1 cellular context compared by ENCODE assay signal in the genomic region with DNA sequence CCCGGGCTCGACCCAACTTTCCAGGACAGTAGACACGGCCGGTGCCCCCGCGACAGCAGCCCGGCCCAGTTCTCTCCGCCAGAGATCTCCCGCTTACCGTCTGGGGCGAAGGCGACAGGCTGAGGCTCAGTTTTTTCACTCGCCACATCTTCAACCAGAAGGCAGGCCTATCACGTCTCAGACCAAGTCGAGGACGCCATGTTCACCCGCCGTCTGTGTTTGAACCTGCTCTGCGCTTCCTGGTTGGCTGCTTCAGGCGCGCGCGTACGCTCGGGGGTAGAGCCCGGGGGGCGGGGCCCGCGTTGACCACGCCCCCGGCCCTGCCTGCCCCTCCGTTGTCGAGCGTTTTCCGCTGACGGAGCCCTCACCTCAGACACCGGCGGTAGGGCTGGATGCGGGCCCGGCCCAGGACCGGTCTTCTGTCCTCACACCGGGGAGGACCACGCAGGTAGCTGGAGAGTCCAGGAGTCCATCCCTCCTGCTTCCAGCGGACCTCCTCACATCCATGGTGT.
TF ChIP-seq lines count a peak whose summit lies in the region.

A gene with protein sequence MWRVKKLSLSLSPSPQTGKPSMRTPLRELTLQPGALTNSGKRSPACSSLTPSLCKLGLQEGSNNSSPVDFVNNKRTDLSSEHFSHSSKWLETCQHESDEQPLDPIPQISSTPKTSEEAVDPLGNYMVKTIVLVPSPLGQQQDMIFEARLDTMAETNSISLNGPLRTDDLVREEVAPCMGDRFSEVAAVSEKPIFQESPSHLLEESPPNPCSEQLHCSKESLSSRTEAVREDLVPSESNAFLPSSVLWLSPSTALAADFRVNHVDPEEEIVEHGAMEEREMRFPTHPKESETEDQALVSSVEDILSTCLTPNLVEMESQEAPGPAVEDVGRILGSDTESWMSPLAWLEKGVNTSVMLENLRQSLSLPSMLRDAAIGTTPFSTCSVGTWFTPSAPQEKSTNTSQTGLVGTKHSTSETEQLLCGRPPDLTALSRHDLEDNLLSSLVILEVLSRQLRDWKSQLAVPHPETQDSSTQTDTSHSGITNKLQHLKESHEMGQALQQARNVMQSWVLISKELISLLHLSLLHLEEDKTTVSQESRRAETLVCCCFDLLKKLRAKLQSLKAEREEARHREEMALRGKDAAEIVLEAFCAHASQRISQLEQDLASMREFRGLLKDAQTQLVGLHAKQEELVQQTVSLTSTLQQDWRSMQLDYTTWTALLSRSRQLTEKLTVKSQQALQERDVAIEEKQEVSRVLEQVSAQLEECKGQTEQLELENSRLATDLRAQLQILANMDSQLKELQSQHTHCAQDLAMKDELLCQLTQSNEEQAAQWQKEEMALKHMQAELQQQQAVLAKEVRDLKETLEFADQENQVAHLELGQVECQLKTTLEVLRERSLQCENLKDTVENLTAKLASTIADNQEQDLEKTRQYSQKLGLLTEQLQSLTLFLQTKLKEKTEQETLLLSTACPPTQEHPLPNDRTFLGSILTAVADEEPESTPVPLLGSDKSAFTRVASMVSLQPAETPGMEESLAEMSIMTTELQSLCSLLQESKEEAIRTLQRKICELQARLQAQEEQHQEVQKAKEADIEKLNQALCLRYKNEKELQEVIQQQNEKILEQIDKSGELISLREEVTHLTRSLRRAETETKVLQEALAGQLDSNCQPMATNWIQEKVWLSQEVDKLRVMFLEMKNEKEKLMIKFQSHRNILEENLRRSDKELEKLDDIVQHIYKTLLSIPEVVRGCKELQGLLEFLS (minus strand): TSS at position 227 of the 512 bp plus-strand sequence. CDS start 79 bp downstream, at position 148.

TF ChIP-seq in HepG2, 621 proteins besides CTCF, POLR2A, EP300 and RAD21 (continued from another document and continues in another):
- TF ChIP-seq, protein P1, sequence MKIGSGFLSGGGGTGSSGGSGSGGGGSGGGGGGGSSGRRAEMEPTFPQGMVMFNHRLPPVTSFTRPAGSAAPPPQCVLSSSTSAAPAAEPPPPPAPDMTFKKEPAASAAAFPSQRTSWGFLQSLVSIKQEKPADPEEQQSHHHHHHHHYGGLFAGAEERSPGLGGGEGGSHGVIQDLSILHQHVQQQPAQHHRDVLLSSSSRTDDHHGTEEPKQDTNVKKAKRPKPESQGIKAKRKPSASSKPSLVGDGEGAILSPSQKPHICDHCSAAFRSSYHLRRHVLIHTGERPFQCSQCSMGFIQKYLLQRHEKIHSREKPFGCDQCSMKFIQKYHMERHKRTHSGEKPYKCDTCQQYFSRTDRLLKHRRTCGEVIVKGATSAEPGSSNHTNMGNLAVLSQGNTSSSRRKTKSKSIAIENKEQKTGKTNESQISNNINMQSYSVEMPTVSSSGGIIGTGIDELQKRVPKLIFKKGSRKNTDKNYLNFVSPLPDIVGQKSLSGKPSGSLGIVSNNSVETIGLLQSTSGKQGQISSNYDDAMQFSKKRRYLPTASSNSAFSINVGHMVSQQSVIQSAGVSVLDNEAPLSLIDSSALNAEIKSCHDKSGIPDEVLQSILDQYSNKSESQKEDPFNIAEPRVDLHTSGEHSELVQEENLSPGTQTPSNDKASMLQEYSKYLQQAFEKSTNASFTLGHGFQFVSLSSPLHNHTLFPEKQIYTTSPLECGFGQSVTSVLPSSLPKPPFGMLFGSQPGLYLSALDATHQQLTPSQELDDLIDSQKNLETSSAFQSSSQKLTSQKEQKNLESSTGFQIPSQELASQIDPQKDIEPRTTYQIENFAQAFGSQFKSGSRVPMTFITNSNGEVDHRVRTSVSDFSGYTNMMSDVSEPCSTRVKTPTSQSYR (CRISPR knock-in tag; IDR thresholded peaks at IDR 0.05; ENCODE audit: borderline replicate concordance): no peak
- TF ChIP-seq PRPF4 (IDR thresholded peaks at IDR 0.05; ENCODE audit: low read depth, low read length, poor library complexity, severe bottlenecking) (no peak), HMGA1 (CRISPR knock-in tag; conservative IDR thresholded peaks at IDR 0.05) (no peak), ZNF781 (CRISPR knock-in tag; IDR thresholded peaks at IDR 0.05; ENCODE audit: borderline replicate concordance, not compliant biosample characterization) (no peak), CC2D1A (CRISPR knock-in tag; IDR thresholded peaks at IDR 0.05) (no peak), TARDBP (CRISPR knock-in tag; IDR thresholded peaks at IDR 0.05) (no peak), ZMYM3 (CRISPR knock-in tag; IDR thresholded peaks at IDR 0.05) (0 out of 2 replicates have a peak, but pooled peaks have one; percentile 1), SNAPC2 (CRISPR knock-in tag; IDR thresholded peaks at IDR 0.05) (no peak), ZFP90 (CRISPR knock-in tag; IDR thresholded peaks at IDR 0.05; ENCODE audit: borderline replicate concordance) (no peak), ZFYVE20 (CRISPR knock-in tag; IDR thresholded peaks at IDR 0.05; ENCODE audit: borderline replicate concordance, low read depth) (no peak), ZSCAN9 (CRISPR knock-in tag; IDR thresholded peaks at IDR 0.05; ENCODE audit: borderline replicate concordance) (no peak), ZNF230 (CRISPR knock-in tag; IDR thresholded peaks at IDR 0.05) (peak; percentile 16; the same call in 1 of the 2 replicates), SMYD3 (CRISPR knock-in tag; IDR thresholded peaks at IDR 0.05) (no peak), GATA4 (IDR thresholded peaks at IDR 0.05; ENCODE audit: borderline replicate concordance, low read depth) (0 out of 2 replicates have a peak, but pooled peaks have one; percentile 13), ZNF780A (CRISPR knock-in tag; IDR thresholded peaks at IDR 0.05) (no peak), POLR2AphosphoS2 (IDR thresholded peaks at IDR 0.05; ENCODE audit: low read depth, low read length) (no peak), NFRKB (IDR thresholded peaks at IDR 0.05) (no peak), ELF4 (CRISPR knock-in tag; IDR thresholded peaks at IDR 0.05; ENCODE audit: borderline replicate concordance) (no peak), NKX3-1 (CRISPR knock-in tag; IDR thresholded peaks at IDR 0.05) (no peak), U2AF1 (optimal IDR thresholded peaks at IDR 0.05; ENCODE audit: low read depth, low read length) (no peak), HNRNPK (IDR thresholded peaks at IDR 0.05; ENCODE audit: low read depth, low read length, poor library complexity, severe bottlenecking) (no peak), ZKSCAN8 (CRISPR knock-in tag; IDR thresholded peaks at IDR 0.05; ENCODE audit: borderline replicate concordance) (no peak), ZNF672 (CRISPR knock-in tag; IDR thresholded peaks at IDR 0.05) (no peak), ZNF720 (CRISPR knock-in tag; IDR thresholded peaks at IDR 0.05) (no peak), ZKSCAN1 (IDR thresholded peaks at IDR 0.05; ENCODE audit: low read length) (no peak), ZNF660 (CRISPR knock-in tag; IDR thresholded peaks at IDR 0.05; ENCODE audit: borderline replicate concordance, low read depth) (no peak)
- TF ChIP-seq, protein P2, sequence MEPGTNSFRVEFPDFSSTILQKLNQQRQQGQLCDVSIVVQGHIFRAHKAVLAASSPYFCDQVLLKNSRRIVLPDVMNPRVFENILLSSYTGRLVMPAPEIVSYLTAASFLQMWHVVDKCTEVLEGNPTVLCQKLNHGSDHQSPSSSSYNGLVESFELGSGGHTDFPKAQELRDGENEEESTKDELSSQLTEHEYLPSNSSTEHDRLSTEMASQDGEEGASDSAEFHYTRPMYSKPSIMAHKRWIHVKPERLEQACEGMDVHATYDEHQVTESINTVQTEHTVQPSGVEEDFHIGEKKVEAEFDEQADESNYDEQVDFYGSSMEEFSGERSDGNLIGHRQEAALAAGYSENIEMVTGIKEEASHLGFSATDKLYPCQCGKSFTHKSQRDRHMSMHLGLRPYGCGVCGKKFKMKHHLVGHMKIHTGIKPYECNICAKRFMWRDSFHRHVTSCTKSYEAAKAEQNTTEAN (CRISPR knock-in tag; conservative IDR thresholded peaks at IDR 0.05): 0 out of 2 replicates have a peak, but pooled peaks have one; percentile 22
- TF ChIP-seq, protein P3, sequence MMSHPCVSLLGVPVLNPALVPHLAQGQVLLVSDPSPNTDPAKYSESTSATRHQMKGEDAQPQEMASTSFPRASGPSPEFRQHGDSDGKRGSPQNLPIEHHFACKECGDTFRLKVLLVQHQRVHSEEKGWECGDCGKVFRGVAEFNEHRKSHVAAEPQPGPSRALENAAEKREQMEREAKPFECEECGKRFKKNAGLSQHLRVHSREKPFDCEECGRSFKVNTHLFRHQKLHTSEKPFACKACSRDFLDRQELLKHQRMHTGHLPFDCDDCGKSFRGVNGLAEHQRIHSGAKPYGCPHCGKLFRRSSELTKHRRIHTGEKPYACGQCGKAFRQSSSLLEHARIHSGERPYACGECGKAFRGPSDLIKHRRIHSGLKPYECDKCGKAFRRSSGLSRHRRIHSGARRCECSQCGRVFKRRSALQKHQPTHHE (CRISPR knock-in tag; IDR thresholded peaks at IDR 0.05; ENCODE audit: borderline replicate concordance): no peak
- TF ChIP-seq, protein P4, sequence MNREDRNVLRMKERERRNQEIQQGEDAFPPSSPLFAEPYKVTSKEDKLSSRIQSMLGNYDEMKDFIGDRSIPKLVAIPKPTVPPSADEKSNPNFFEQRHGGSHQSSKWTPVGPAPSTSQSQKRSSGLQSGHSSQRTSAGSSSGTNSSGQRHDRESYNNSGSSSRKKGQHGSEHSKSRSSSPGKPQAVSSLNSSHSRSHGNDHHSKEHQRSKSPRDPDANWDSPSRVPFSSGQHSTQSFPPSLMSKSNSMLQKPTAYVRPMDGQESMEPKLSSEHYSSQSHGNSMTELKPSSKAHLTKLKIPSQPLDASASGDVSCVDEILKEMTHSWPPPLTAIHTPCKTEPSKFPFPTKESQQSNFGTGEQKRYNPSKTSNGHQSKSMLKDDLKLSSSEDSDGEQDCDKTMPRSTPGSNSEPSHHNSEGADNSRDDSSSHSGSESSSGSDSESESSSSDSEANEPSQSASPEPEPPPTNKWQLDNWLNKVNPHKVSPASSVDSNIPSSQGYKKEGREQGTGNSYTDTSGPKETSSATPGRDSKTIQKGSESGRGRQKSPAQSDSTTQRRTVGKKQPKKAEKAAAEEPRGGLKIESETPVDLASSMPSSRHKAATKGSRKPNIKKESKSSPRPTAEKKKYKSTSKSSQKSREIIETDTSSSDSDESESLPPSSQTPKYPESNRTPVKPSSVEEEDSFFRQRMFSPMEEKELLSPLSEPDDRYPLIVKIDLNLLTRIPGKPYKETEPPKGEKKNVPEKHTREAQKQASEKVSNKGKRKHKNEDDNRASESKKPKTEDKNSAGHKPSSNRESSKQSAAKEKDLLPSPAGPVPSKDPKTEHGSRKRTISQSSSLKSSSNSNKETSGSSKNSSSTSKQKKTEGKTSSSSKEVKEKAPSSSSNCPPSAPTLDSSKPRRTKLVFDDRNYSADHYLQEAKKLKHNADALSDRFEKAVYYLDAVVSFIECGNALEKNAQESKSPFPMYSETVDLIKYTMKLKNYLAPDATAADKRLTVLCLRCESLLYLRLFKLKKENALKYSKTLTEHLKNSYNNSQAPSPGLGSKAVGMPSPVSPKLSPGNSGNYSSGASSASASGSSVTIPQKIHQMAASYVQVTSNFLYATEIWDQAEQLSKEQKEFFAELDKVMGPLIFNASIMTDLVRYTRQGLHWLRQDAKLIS (CRISPR knock-in tag; IDR thresholded peaks at IDR 0.05): no peak
- TF ChIP-seq, protein P5, sequence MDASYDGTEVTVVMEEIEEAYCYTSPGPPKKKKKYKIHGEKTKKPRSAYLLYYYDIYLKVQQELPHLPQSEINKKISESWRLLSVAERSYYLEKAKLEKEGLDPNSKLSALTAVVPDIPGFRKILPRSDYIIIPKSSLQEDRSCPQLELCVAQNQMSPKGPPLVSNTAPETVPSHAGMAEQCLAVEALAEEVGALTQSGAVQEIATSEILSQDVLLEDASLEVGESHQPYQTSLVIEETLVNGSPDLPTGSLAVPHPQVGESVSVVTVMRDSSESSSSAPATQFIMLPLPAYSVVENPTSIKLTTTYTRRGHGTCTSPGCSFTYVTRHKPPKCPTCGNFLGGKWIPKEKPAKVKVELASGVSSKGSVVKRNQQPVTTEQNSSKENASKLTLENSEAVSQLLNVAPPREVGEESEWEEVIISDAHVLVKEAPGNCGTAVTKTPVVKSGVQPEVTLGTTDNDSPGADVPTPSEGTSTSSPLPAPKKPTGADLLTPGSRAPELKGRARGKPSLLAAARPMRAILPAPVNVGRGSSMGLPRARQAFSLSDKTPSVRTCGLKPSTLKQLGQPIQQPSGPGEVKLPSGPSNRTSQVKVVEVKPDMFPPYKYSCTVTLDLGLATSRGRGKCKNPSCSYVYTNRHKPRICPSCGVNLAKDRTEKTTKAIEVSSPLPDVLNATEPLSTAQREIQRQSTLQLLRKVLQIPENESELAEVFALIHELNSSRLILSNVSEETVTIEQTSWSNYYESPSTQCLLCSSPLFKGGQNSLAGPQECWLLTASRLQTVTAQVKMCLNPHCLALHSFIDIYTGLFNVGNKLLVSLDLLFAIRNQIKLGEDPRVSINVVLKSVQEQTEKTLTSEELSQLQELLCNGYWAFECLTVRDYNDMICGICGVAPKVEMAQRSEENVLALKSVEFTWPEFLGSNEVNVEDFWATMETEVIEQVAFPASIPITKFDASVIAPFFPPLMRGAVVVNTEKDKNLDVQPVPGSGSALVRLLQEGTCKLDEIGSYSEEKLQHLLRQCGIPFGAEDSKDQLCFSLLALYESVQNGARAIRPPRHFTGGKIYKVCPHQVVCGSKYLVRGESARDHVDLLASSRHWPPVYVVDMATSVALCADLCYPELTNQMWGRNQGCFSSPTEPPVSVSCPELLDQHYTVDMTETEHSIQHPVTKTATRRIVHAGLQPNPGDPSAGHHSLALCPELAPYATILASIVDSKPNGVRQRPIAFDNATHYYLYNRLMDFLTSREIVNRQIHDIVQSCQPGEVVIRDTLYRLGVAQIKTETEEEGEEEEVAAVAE (CRISPR knock-in tag; IDR thresholded peaks at IDR 0.05; ENCODE audit: borderline replicate concordance): no peak
- TF ChIP-seq, protein P6, sequence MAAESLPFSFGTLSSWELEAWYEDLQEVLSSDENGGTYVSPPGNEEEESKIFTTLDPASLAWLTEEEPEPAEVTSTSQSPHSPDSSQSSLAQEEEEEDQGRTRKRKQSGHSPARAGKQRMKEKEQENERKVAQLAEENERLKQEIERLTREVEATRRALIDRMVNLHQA (CRISPR knock-in tag; IDR thresholded peaks at IDR 0.05): no peak
- TF ChIP-seq, protein P7, sequence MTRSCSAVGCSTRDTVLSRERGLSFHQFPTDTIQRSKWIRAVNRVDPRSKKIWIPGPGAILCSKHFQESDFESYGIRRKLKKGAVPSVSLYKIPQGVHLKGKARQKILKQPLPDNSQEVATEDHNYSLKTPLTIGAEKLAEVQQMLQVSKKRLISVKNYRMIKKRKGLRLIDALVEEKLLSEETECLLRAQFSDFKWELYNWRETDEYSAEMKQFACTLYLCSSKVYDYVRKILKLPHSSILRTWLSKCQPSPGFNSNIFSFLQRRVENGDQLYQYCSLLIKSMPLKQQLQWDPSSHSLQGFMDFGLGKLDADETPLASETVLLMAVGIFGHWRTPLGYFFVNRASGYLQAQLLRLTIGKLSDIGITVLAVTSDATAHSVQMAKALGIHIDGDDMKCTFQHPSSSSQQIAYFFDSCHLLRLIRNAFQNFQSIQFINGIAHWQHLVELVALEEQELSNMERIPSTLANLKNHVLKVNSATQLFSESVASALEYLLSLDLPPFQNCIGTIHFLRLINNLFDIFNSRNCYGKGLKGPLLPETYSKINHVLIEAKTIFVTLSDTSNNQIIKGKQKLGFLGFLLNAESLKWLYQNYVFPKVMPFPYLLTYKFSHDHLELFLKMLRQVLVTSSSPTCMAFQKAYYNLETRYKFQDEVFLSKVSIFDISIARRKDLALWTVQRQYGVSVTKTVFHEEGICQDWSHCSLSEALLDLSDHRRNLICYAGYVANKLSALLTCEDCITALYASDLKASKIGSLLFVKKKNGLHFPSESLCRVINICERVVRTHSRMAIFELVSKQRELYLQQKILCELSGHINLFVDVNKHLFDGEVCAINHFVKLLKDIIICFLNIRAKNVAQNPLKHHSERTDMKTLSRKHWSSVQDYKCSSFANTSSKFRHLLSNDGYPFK (CRISPR knock-in tag; IDR thresholded peaks at IDR 0.05; ENCODE audit: borderline replicate concordance): no peak; the same call in 1 of the 2 replicates
